20 cellular contexts compared by ENCODE assay signal in the genomic region with DNA sequence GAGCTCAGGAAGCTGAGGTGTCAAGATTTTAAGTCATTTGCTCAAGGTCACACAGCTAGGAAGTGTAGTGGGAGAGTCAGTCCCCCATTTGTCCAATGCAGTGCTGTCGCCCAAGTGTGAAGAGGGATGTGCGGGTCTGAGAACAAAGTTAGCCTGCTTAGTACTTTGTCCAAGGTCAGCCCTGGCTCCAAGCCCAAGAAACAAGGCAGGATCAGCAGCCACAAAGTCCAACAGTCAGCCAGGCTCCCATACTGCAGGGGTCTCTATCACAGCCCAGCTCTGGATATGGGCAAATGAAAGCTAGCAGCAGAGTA.
DNase-seq lines count a peak whose midpoint lies in the region; ATAC-seq and TF ChIP-seq lines count a peak whose summit lies in the region.
"Had no signal": no experiment of that assay in that cellular context is flagged by ENCODE, and none has a peak within 500 bp of the region (broad histone marks: within the 10 kb centered on the region; RNA-seq: fewer than 3 reads in every experiment).

No MANE protein-coding gene starts in this region.

- no peak for DNase-seq in Right ventricle myocardium superior
- no peak for DNase-seq in left ventricle myocardium inferior
- DNase-seq in neuronal stem cell (ENCODE audit: low spot score) = no peak
- DNase-seq in T-helper 2 cell = no peak
- no peak for DNase-seq in NCI-H2107 treated with DMSO at 0.1 percent for 48 hours (lab: John Stamatoyannopoulos, UW; ENCODE audit: unreplicated experiment)
- no peak for DNase-seq in occipital lobe (lab: John Stamatoyannopoulos, UW)
- DNase-seq: 8988T; activated CD4-positive, alpha-beta memory T cell treated with anti-CD3 and anti-CD28 coated beads, Interleukin-2, amount 10 ng/mL, durations not matched to agents 7 days and 5 days; activated naive CD4-positive, alpha-beta T cell treated with anti-CD3 and anti-CD28 coated beads for 36 hours; activated T-cell treated with anti-CD3 and anti-CD28 coated beads, Interleukin-2, amount 50 U/mL, for 24 hours; EL; NCI-H1105; SJCRH30; stimulated activated CD4-positive, alpha-beta T cell treated with anti-CD3 and anti-CD28 coated beads, Interleukin-15, amount 100 ng/mL, for 24 hours; T-helper 17 cell had no signal

- H3K27me3 ChIP-seq in left ventricle myocardium inferior (ENCODE audit: low read depth) (no peaks in the 10 kb centered on the region), neuronal stem cell (ENCODE audit: control insufficient read depth in 3 of 3, insufficient read depth in 3 of 3, low read depth in 1 of 3, low read length in 3 of 3) (no peaks in the 10 kb centered on the region)
- H3K27me3 ChIP-seq: foreskin keratinocyte, right atrium auricular region, SJCRH30, thyroid gland had no signal

- no peak overlapping the region for H3K4ac ChIP-seq in neuronal stem cell (ENCODE audit: low read length)

- H3K27ac ChIP-seq in left ventricle myocardium inferior (replicated peaks) (no peak overlapping the region), neuronal stem cell (replicated peaks; ENCODE audit: low read length) (no peak overlapping the region)
- H3K27ac ChIP-seq: foreskin keratinocyte, right atrium auricular region, SJCRH30, thyroid gland had no signal

- H3K79me1 ChIP-seq in neuronal stem cell (ENCODE audit: low read depth, low read length) = no peaks in the 10 kb centered on the region

- TF ChIP-seq CTCF in left ventricle myocardium inferior (IDR thresholded peaks at IDR 0.05; ENCODE audit: borderline replicate concordance) = no peak

- no peak overlapping the region for H3K4me2 ChIP-seq in neuronal stem cell (ENCODE audit: insufficient read depth, low read length, poor library complexity, severe bottlenecking)

- ATAC-seq in Right ventricle myocardium superior (ENCODE audit: poor library complexity) (peak; percentile 12), esophagus mucosa (peak; percentile 3), HG03442 (IDR thresholded peaks at IDR 0.05; ENCODE audit: unreplicated experiment) (no peak)
- ATAC-seq: T-helper 17 cell had no signal

- H2BK15ac ChIP-seq in neuronal stem cell (ENCODE audit: low read length) = no peak overlapping the region

- H3K18ac ChIP-seq in neuronal stem cell (ENCODE audit: low read length) = no peak overlapping the region

- no peak overlapping the region for H2BK12ac ChIP-seq in neuronal stem cell (ENCODE audit: low read length)

- H3K4me3 ChIP-seq in left ventricle myocardium inferior (no peak overlapping the region), neuronal stem cell (ENCODE audit: low read length in 2 of 2) (no peak overlapping the region)
- H3K4me3 ChIP-seq: right atrium auricular region, SJCRH30, thyroid gland had no signal

- peak overlapping the region; percentile 3 for H3K23ac ChIP-seq in neuronal stem cell (ENCODE audit: low read depth, low read length, poor library complexity)

- WGBS in neuronal stem cell (ENCODE audit: extremely low coverage in 2 of 2, insufficient read length in 2 of 2, insufficient replicate concordance in 1 of 2), 2 donors = no CpG with 5 or more reads among the region's 2 CpGs

- peak overlapping the region; percentile 64 for H2AFZ ChIP-seq in neuronal stem cell (ENCODE audit: low read length)

- peaks cover 17% of the 10 kb centered on the region for H3K4me1 ChIP-seq in left ventricle myocardium inferior
- H3K4me1 ChIP-seq in neuronal stem cell (ENCODE audit: control insufficient read depth in 2 of 2, insufficient read depth in 1 of 2, low read depth in 1 of 2, low read length in 2 of 2) = peaks cover 0 to 7% of the 10 kb centered on the region in 2 donors
- H3K4me1 ChIP-seq: right atrium auricular region had no signal

- intact Hi-C loops in Right ventricle myocardium superior (cut with DNase I) (loop anchor here (10.0 kb wide), 1 partner anchor 105 kb away; no protein-coding TSS in a partner anchor), left ventricle myocardium inferior (cut with micrococcal nuclease) (loop anchor here (10.0 kb wide), 1 partner anchor 155 kb away; no protein-coding TSS in a partner anchor)

- no peak overlapping the region for H3K9ac ChIP-seq in neuronal stem cell (ENCODE audit: low read depth, low read length, poor library complexity)

- H3K14ac ChIP-seq in neuronal stem cell (ENCODE audit: low read length) = no peak overlapping the region

- H3K9me3 ChIP-seq in left ventricle myocardium inferior (replicated peaks) = no peaks in the 10 kb centered on the region
- no peaks in the 10 kb centered on the region for H3K9me3 ChIP-seq in neuronal stem cell (replicated peaks in 1 of 2; ENCODE audit: control insufficient read depth in 2 of 2, insufficient read depth in 1 of 2, low read depth in 1 of 2, low read length in 2 of 2)
- H3K9me3 ChIP-seq: right atrium auricular region, SJCRH30, thyroid gland had no signal

- no peak overlapping the region for H4K8ac ChIP-seq in neuronal stem cell (ENCODE audit: low read depth, low read length)

- no peak overlapping the region for H2BK5ac ChIP-seq in neuronal stem cell (ENCODE audit: low read length)

- H3K36me3 ChIP-seq in left ventricle myocardium inferior (no peaks in the 10 kb centered on the region), neuronal stem cell (replicated peaks in 1 of 2; ENCODE audit: control insufficient read depth in 2 of 2, insufficient read depth in 2 of 2, low read length in 2 of 2) (no peaks in the 10 kb centered on the region)
- H3K36me3 ChIP-seq: right atrium auricular region, SJCRH30, thyroid gland had no signal

- no peak overlapping the region for H2BK120ac ChIP-seq in neuronal stem cell (ENCODE audit: low read depth, low read length)

- H4K91ac ChIP-seq in neuronal stem cell (ENCODE audit: low read depth, low read length, poor library complexity) = no peak overlapping the region

- no peak overlapping the region for H2AK5ac ChIP-seq in neuronal stem cell (ENCODE audit: low read depth, low read length)
